ENCODE assay signal across 9 cellular contexts in genomic region chr9:128082173-128082572, GRCh38. TPM values are rescaled to one million over a fixed set of nuclear protein-coding genes. Genes with fewer than 3 reads are reported as not detected.
DNase-seq lines count a peak whose midpoint lies in the region; ATAC-seq and TF ChIP-seq lines count a peak whose summit lies in the region.
"Had no signal": no experiment of that assay in that cellular context is flagged by ENCODE, and none has a peak within 500 bp of the region (broad histone marks: within the 10 kb centered on the region; RNA-seq: fewer than 3 reads in every experiment).

No MANE protein-coding gene starts in this region.

- ATAC-seq in T-cell (replicated peaks in 1 of 4), result no peak
- no peak for ATAC-seq in GM18867 (IDR thresholded peaks at IDR 0.05; ENCODE audit: unreplicated experiment)

- H3K36me3 Mint-ChIP-seq in T-cell, result peaks cover 12% of the 10 kb centered on the region

- POLR2A ChIA-PET in HEK293 (lab: Yijun Ruan, JAX), result no interaction called here
- POLR2A ChIA-PET in T-cell (lab: Charles Lee), result no interaction called here

- CTCF ChIA-PET in HEK293 (lab: Yijun Ruan, JAX), result interaction anchor here (0.6 to 3.0 kb wide), 8 partner anchors 9 to 1565 kb away, joined by 3 to 18 read pairs (median 6); no protein-coding TSS in a partner anchor
- CTCF ChIA-PET in T-cell (lab: Charles Lee), result no interaction called here

- intact Hi-C loops in spleen (cut with DNase I; ENCODE audit: low total_unique reads) (no loop called here), colonic mucosa (cut with DNase I) (no loop called here)

- no peaks in the 10 kb centered on the region for H3K9me3 ChIP-seq in HEK293 (ENCODE audit: control insufficient read depth, insufficient read depth, low read depth, low read length)
- no peaks in the 10 kb centered on the region for H3K9me3 ChIP-seq in spleen
- H3K9me3 ChIP-seq in colonic mucosa, result no peaks in the 10 kb centered on the region

- H3K4me1 ChIP-seq in HEK293 (ENCODE audit: control insufficient read depth, insufficient read depth, low read length) (no peaks in the 10 kb centered on the region), spleen (peaks cover 19 to 78% (median 54%) of the 10 kb centered on the region in 6 donors), colonic mucosa (peaks cover 3% of the 10 kb centered on the region)

- no peak overlapping the region for H3K4me3 Mint-ChIP-seq in T-cell
- H3K4me3 Mint-ChIP-seq: nephron progenitor cell had no signal

- WGBS in spleen, 5 donors, result 65 to 73% (median 69%) methylated on average over 6 of the region's 6 CpGs

- H3K4me3 ChIP-seq in HEK293 (ENCODE audit: low read depth, low read length) (no peak overlapping the region), fibroblast of mammary gland (ENCODE audit: control insufficient read depth, low read depth, low read length) (no peak overlapping the region), spleen (no peak overlapping the region), colonic mucosa (no peak overlapping the region)

- peak overlapping the region; percentile 75 to 85 for H3K27ac Mint-ChIP-seq in T-cell
- H3K27ac Mint-ChIP-seq: nephron progenitor cell had no signal

- in situ Hi-C loops in KBM-7 (cut with MboI; ENCODE audit: low pct_unique_long_range_greater_than_20kb, low sequenced_read_pairs), result no loop called here

- H3K36me3 ChIP-seq in HEK293 (ENCODE audit: control insufficient read depth in 2 of 2, insufficient read depth in 1 of 2, low read length in 2 of 2) (no peaks in the 10 kb centered on the region; a peak in 1 of 3 replicates), spleen (peaks cover 0 to 36% (median 0%) of the 10 kb centered on the region in 6 donors), colonic mucosa (no peaks in the 10 kb centered on the region)

- no peak for TF ChIP-seq POLR2A in spleen (IDR thresholded peaks at IDR 0.05)

- no peak for DNase-seq in T-cell
- peak; percentile 55 for DNase-seq in fibroblast of mammary gland (ENCODE audit: low read depth)
- no peak for DNase-seq in spleen
- DNase-seq in colonic mucosa, result no peak
- no peak for DNase-seq in occipital lobe (lab: John Stamatoyannopoulos, UW)
- DNase-seq in KBM-7, result no peak
- DNase-seq: nephron progenitor cell had no signal

- no peaks in the 10 kb centered on the region for H3K9me3 Mint-ChIP-seq in T-cell
- H3K9me3 Mint-ChIP-seq: nephron progenitor cell had no signal

- peak overlapping the region in 1 of 2 donors; percentile 29 for H3K9ac ChIP-seq in colonic mucosa (ENCODE audit: low read depth in 2 of 2, low read length in 2 of 2)

- H3K27ac ChIP-seq in HEK293 (ENCODE audit: extremely low read depth, low read depth, low read length) (no peak overlapping the region), spleen (peak overlapping the region in 6 of 8 donors; percentile 11 to 68 (median 56)), colonic mucosa (no peak overlapping the region)

- no peaks in the 10 kb centered on the region for H3K27me3 Mint-ChIP-seq in T-cell

- H3K4me1 Mint-ChIP-seq in T-cell, result peaks cover 29 to 52% (median 51%) of the 10 kb centered on the region in 3 donors

- H3K27me3 ChIP-seq in spleen (replicated peaks in 1 of 7) (no peaks in the 10 kb centered on the region), colonic mucosa (no peaks in the 10 kb centered on the region)

- TF ChIP-seq CTCF in HEK293 (tag by site-specific recombination; IDR thresholded peaks at IDR 0.05) (no peak), fibroblast of mammary gland (conservative IDR thresholded peaks at IDR 0.05; ENCODE audit: control insufficient read depth, insufficient read depth, low read depth, low read length) (no peak), spleen (IDR thresholded peaks at IDR 0.05 in 8 of 11, conservative IDR thresholded peaks at IDR 0.05 in 3 of 11) (no peak), colonic mucosa (IDR thresholded peaks at IDR 0.05) (no peak)

TF ChIP-seq in HEK293, 187 proteins besides CTCF, POLR2A, EP300 and RAD21:
- TF ChIP-seq SCRT2 (tag by site-specific recombination; IDR thresholded peaks at IDR 0.05), result peak; percentile 79
- peak; percentile 60 for TF ChIP-seq PRDM10 (tag by site-specific recombination; IDR thresholded peaks at IDR 0.05)
- peak; percentile 57 for TF ChIP-seq ZFHX2 (tag by site-specific recombination; conservative IDR thresholded peaks at IDR 0.05)
- no peak for TF ChIP-seq SP7 (tag by site-specific recombination; IDR thresholded peaks at IDR 0.05)
- peak; percentile 27; the same call in 1 of the 2 replicates for TF ChIP-seq SP2 (tag by site-specific recombination; IDR thresholded peaks at IDR 0.05)
- peak; percentile 58; the same call in 1 of the 2 replicates for TF ChIP-seq ZNF600 (tag by site-specific recombination; IDR thresholded peaks at IDR 0.05)
- TF ChIP-seq KLF16 (tag by site-specific recombination; IDR thresholded peaks at IDR 0.05), result no peak
- peak; percentile 54 for TF ChIP-seq ZBTB8A (tag by site-specific recombination; IDR thresholded peaks at IDR 0.05)
- TF ChIP-seq ZBTB17 (tag by site-specific recombination; IDR thresholded peaks at IDR 0.05), result peak; percentile 65
TF ChIP-seq in HEK293: peak in this region for 7.

RNA-seq across cellular contexts. Expression of gene SLC25A25, which starts 14.1 kb away (rescaled TPM):
- total RNA-seq in T-cell (10 to 100 TPM; 11.8 to 21.0 (median 17.3) TPM), spleen (10 to 100 TPM; 20.2 to 44.7 (median 26.0) TPM), colonic mucosa (10 to 100 TPM; 12.3 to 19.7 TPM), occipital lobe (36.0 TPM)
- 10 to 100 TPM in 1 of 3 donors, 1 to 10 TPM in 2; 6.2 to 13.6 (median 6.5) TPM for polyA plus RNA-seq in spleen

RNA-seq across cellular contexts. Expression of gene NAIF1, which starts 15.1 kb away (rescaled TPM):
- total RNA-seq in T-cell (10 to 100 TPM; 11.6 to 14.9 (median 13.8) TPM), spleen (10 to 100 TPM in 6 of 7 donors, 1 to 10 TPM in 1; 9.3 to 14.3 (median 11.7) TPM), colonic mucosa (10 to 100 TPM; 10.8 to 11.6 TPM), occipital lobe (6.4 TPM)
- 10 to 100 TPM; 10.6 to 15.4 (median 10.8) TPM for polyA plus RNA-seq in spleen

RNA-seq across cellular contexts. Expression of gene PTGES2, which starts 45.4 kb away (rescaled TPM):
- total RNA-seq in T-cell (10 to 100 TPM; 60.2 to 91.7 (median 79.2) TPM), spleen (10 to 100 TPM; 45.2 to 66.6 (median 58.5) TPM), colonic mucosa (100 to 1,000 TPM in 1 of 2 donors, 10 to 100 TPM in 1; 93.7 to 142 TPM), occipital lobe (39.5 TPM)
- 10 to 100 TPM; 45.8 to 71.2 (median 54.0) TPM for polyA plus RNA-seq in spleen

Comparison
In these comparisons a context has a peak if more than half of its experiments do, and no peak if none do; other contexts are left out.
1. H3K27ac ChIP-seq: peak in spleen (6 of 8); none in HEK293 (single experiment) and colonic mucosa (single experiment).